In the genomic region with DNA sequence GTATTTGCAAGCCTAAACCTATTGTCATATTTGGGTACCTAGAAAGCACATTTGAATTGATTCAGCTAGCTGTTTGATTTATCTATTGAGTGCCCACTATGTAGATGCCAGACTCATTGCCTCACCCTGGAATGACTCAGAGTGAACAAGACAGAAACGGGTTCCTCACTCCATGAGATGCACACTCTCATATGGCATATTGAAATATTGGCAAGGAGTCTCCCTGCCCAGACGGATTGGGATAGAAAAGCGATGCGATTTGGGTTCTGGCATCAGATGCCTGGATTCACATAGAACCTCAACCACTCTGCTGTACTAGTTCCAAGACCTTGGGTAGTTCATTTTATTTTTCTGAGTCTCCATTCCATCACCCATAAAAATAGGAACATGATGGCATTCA, we compare ENCODE assay signal across 26 cellular contexts. TPM values are rescaled to one million over a fixed set of nuclear protein-coding genes. Genes with fewer than 3 reads are reported as not detected.
"Had no signal": no experiment of that assay in that cellular context is flagged by ENCODE, and none has a peak within 500 bp of the region (broad histone marks: within the 10 kb centered on the region; RNA-seq: fewer than 3 reads in every experiment).

No MANE protein-coding gene starts in this region.

- DNase-seq: activated CD4-positive, alpha-beta memory T cell treated with anti-CD3 and anti-CD28 coated beads, Interleukin-2, amount 10 ng/mL, durations not matched to agents 7 days and 5 days; activated CD4-positive, alpha-beta T cell treated with anti-CD3 and anti-CD28 coated beads for 48 hours; activated CD4-positive, CD25-positive, alpha-beta regulatory T cell; activated CD8-positive, alpha-beta memory T cell treated with anti-CD3 and anti-CD28 coated beads, Interleukin-2, amount 10 ng/mL, durations not matched to agents 7 days and 5 days; activated naive CD4-positive, alpha-beta T cell; activated naive CD8-positive, alpha-beta T cell treated with anti-CD3 and anti-CD28 coated beads for 36 hours; activated T-cell treated with anti-CD3 and anti-CD28 coated beads, Interleukin-2, amount 50 U/mL, for 1 hour; amniotic stem cell; body of pancreas; central memory CD4-positive, alpha-beta T cell; stimulated activated CD4-positive, alpha-beta T cell treated with anti-CD3 and anti-CD28 coated beads, Interleukin-15, amount 100 ng/mL, for 24 hours; stimulated activated CD4-positive, alpha-beta T cell treated with anti-CD3 and anti-CD28 coated beads, Interleukin-2, amount 100 ng/mL, for 48 hours; T-helper 1 cell; T-helper 9 cell; transverse colon had no signal

- H3K27ac Mint-ChIP-seq: activated CD4-positive, alpha-beta memory T cell treated with anti-CD3 and anti-CD28 coated beads, Interleukin-2, amount 10 ng/mL, durations not matched to agents 7 days and 5 days; activated CD8-positive, alpha-beta memory T cell treated with anti-CD3 and anti-CD28 coated beads, Interleukin-2, amount 10 ng/mL, durations not matched to agents 7 days and 5 days; activated naive CD8-positive, alpha-beta T cell treated with anti-CD3 and anti-CD28 coated beads for 36 hours; activated T-helper 17 cell treated with anti-CD3 and anti-CD28 coated beads, Interleukin-2, amount 50 U/mL, for 72 hours; mesothelial cell of epicardium; nephron; stimulated activated naive CD8-positive, alpha-beta T cell treated with anti-CD3 and anti-CD28 coated beads, Interleukin-15, Interleukin-2, amounts not matched to agents 100 ng/mL and 50 ng/mL, for 24 hours had no signal

- H3K4me1 Mint-ChIP-seq: activated CD4-positive, alpha-beta memory T cell treated with anti-CD3 and anti-CD28 coated beads, Interleukin-2, amount 10 ng/mL, durations not matched to agents 7 days and 5 days; activated CD8-positive, alpha-beta memory T cell treated with anti-CD3 and anti-CD28 coated beads, Interleukin-2, amount 10 ng/mL, durations not matched to agents 7 days and 5 days; activated naive CD8-positive, alpha-beta T cell treated with anti-CD3 and anti-CD28 coated beads for 36 hours; activated T-helper 17 cell treated with anti-CD3 and anti-CD28 coated beads, Interleukin-2, amount 50 U/mL, for 72 hours; mesothelial cell of epicardium had no signal

- H3K4me3 ChIP-seq: body of pancreas, coronary artery, esophagus muscularis mucosa, lung, skin epidermis, suprapubic skin, transverse colon, vagina had no signal

- H3K4me3 Mint-ChIP-seq: activated CD4-positive, alpha-beta memory T cell treated with anti-CD3 and anti-CD28 coated beads, Interleukin-2, amount 10 ng/mL, durations not matched to agents 7 days and 5 days; activated CD8-positive, alpha-beta memory T cell treated with anti-CD3 and anti-CD28 coated beads, Interleukin-2, amount 10 ng/mL, durations not matched to agents 7 days and 5 days; activated naive CD8-positive, alpha-beta T cell treated with anti-CD3 and anti-CD28 coated beads for 36 hours; activated T-helper 17 cell treated with anti-CD3 and anti-CD28 coated beads, Interleukin-2, amount 50 U/mL, for 72 hours; mesothelial cell of epicardium; nephron; stimulated activated naive CD8-positive, alpha-beta T cell treated with anti-CD3 and anti-CD28 coated beads, Interleukin-15, Interleukin-2, amounts not matched to agents 100 ng/mL and 50 ng/mL, for 24 hours had no signal

- H3K27me3 Mint-ChIP-seq: activated CD4-positive, alpha-beta memory T cell treated with anti-CD3 and anti-CD28 coated beads, Interleukin-2, amount 10 ng/mL, durations not matched to agents 7 days and 5 days; activated CD8-positive, alpha-beta memory T cell treated with anti-CD3 and anti-CD28 coated beads, Interleukin-2, amount 10 ng/mL, durations not matched to agents 7 days and 5 days; activated naive CD8-positive, alpha-beta T cell treated with anti-CD3 and anti-CD28 coated beads for 36 hours; activated T-helper 17 cell treated with anti-CD3 and anti-CD28 coated beads, Interleukin-2, amount 50 U/mL, for 72 hours; stimulated activated naive CD8-positive, alpha-beta T cell treated with anti-CD3 and anti-CD28 coated beads, Interleukin-15, Interleukin-2, amounts not matched to agents 100 ng/mL and 50 ng/mL, for 24 hours had no signal

- H3K36me3 Mint-ChIP-seq: activated CD8-positive, alpha-beta memory T cell treated with anti-CD3 and anti-CD28 coated beads, Interleukin-2, amount 10 ng/mL, durations not matched to agents 7 days and 5 days; activated naive CD8-positive, alpha-beta T cell treated with anti-CD3 and anti-CD28 coated beads for 36 hours had no signal

- H3K27me3 ChIP-seq: body of pancreas, esophagus muscularis mucosa, suprapubic skin, transverse colon, vagina had no signal

- ATAC-seq: activated CD8-positive, alpha-beta memory T cell treated with anti-CD3 and anti-CD28 coated beads, Interleukin-2, amount 10 ng/mL, durations not matched to agents 7 days and 5 days; activated T-helper 17 cell treated with anti-CD3 and anti-CD28 coated beads, Interleukin-2, amount 50 U/mL, for 72 hours; body of pancreas had no signal

- H3K27ac ChIP-seq: body of pancreas, coronary artery, esophagus muscularis mucosa, skin epidermis, suprapubic skin, transverse colon, vagina had no signal

- H3K9me3 ChIP-seq: body of pancreas, esophagus muscularis mucosa, suprapubic skin, transverse colon, vagina had no signal

- H3K36me3 ChIP-seq: suprapubic skin, transverse colon, vagina had no signal

- H3K9me3 Mint-ChIP-seq: activated CD4-positive, alpha-beta memory T cell treated with anti-CD3 and anti-CD28 coated beads, Interleukin-2, amount 10 ng/mL, durations not matched to agents 7 days and 5 days; activated naive CD8-positive, alpha-beta T cell treated with anti-CD3 and anti-CD28 coated beads for 36 hours; mesothelial cell of epicardium; nephron; stimulated activated naive CD8-positive, alpha-beta T cell treated with anti-CD3 and anti-CD28 coated beads, Interleukin-15, Interleukin-2, amounts not matched to agents 100 ng/mL and 50 ng/mL, for 24 hours had no signal

- H3K4me1 ChIP-seq: body of pancreas, esophagus muscularis mucosa, transverse colon, vagina had no signal

RNA-seq across cellular contexts. Expression of gene LRRN1, which starts 22.5 kb away (rescaled TPM):
- total RNA-seq: activated T-helper 17 cell treated with anti-CD3 and anti-CD28 coated beads, Interleukin-2, amount 50 U/mL, for 72 hours; glomerular endothelial cell had no signal
